ENCODE assay signal across 1 cellular context in genomic region chr3:134373278-134373941, GRCh38.
TF ChIP-seq lines count a peak whose summit lies in the region.

No MANE protein-coding gene starts in this region.

TF ChIP-seq in HepG2, 621 proteins besides CTCF, POLR2A, EP300 and RAD21 (continued from another document):
- TF ChIP-seq GABPB1 (CRISPR knock-in tag; IDR thresholded peaks at IDR 0.05) (0 out of 2 replicates have a peak, but pooled peaks have one; percentile 16), BCL6 (CRISPR knock-in tag; IDR thresholded peaks at IDR 0.05) (peak; percentile 59; the same call in 1 of the 2 replicates), JUND (CRISPR knock-in tag; IDR thresholded peaks at IDR 0.05) (peak; percentile 91), ZBTB20 (CRISPR knock-in tag; IDR thresholded peaks at IDR 0.05; ENCODE audit: borderline replicate concordance, low read depth) (no peak), IRF1 (CRISPR knock-in tag; IDR thresholded peaks at IDR 0.05; ENCODE audit: low read depth) (no peak), ZNF234 (CRISPR knock-in tag; conservative IDR thresholded peaks at IDR 0.05) (no peak), ZNF33A (CRISPR knock-in tag; IDR thresholded peaks at IDR 0.05; ENCODE audit: borderline replicate concordance) (peak; percentile 36; the same call in 1 of the 2 replicates), GLMP (CRISPR knock-in tag; IDR thresholded peaks at IDR 0.05; ENCODE audit: borderline replicate concordance) (no peak), ZNF557 (CRISPR knock-in tag; IDR thresholded peaks at IDR 0.05) (no peak), SOX6 (IDR thresholded peaks at IDR 0.05) (no peak), SOX6 (CRISPR knock-in tag; IDR thresholded peaks at IDR 0.05) (peak; percentile 36; the same call in 1 of the 2 replicates), RXRB (CRISPR knock-in tag; IDR thresholded peaks at IDR 0.05; ENCODE audit: borderline replicate concordance) (no peak), GLI4 (CRISPR knock-in tag; IDR thresholded peaks at IDR 0.05; ENCODE audit: borderline replicate concordance) (no peak), ZNF431 (CRISPR knock-in tag; IDR thresholded peaks at IDR 0.05; ENCODE audit: borderline replicate concordance, low read depth) (0 out of 2 replicates have a peak, but pooled peaks have one; percentile 36), E2F2 (CRISPR knock-in tag; IDR thresholded peaks at IDR 0.05; ENCODE audit: borderline replicate concordance) (0 out of 2 replicates have a peak, but pooled peaks have one; percentile 50), E2F1 (CRISPR knock-in tag; IDR thresholded peaks at IDR 0.05) (no peak), BRD4 (CRISPR knock-in tag; IDR thresholded peaks at IDR 0.05) (0 out of 2 replicates have a peak, but pooled peaks have one; percentile 25), HOXA7 (CRISPR knock-in tag; IDR thresholded peaks at IDR 0.05) (no peak), HNF4G (IDR thresholded peaks at IDR 0.05; ENCODE audit: borderline replicate concordance, low read depth, low read length) (no peak), HNF4G (CRISPR knock-in tag; IDR thresholded peaks at IDR 0.05; ENCODE audit: borderline replicate concordance, low read depth) (0 out of 2 replicates have a peak, but pooled peaks have one; percentile 17), CREB1 (IDR thresholded peaks at IDR 0.05) (peak; percentile 94), CREB1 (CRISPR knock-in tag; IDR thresholded peaks at IDR 0.05) (peak; percentile 63; the same call in 1 of the 2 replicates), ATF7 (IDR thresholded peaks at IDR 0.05) (peak; percentile 90), ATF7 (CRISPR knock-in tag; IDR thresholded peaks at IDR 0.05) (peak; percentile 96), HMGXB4 (CRISPR knock-in tag; IDR thresholded peaks at IDR 0.05; ENCODE audit: borderline replicate concordance in 1 of 2, low read depth in 1 of 2) (0 out of 4 replicates have a peak, but pooled peaks of 1 of the 2 experiments have one; percentile 32), U2AF1 (optimal IDR thresholded peaks at IDR 0.05; ENCODE audit: low read depth, low read length) (peak; percentile 6), ZNF251 (CRISPR knock-in tag; IDR thresholded peaks at IDR 0.05) (no peak), MIXL1 (CRISPR knock-in tag; IDR thresholded peaks at IDR 0.05) (no peak), SOX13 (IDR thresholded peaks at IDR 0.05) (no peak), SOX13 (CRISPR knock-in tag; conservative IDR thresholded peaks at IDR 0.05 in 1 of 2, IDR thresholded peaks at IDR 0.05 in 1 of 2) (peak in 1 of 2 experiments; percentile 59; a peak in 2 of 4 replicates)
